1 cellular context compared by ENCODE assay signal in genomic region chr5:56072863-56073777, GRCh38.
TF ChIP-seq lines count a peak whose summit lies in the region.

No MANE protein-coding gene starts in this region.

TF ChIP-seq in HCT116, 20 proteins besides CTCF, POLR2A, EP300 and RAD21:
- TF ChIP-seq, protein P1, sequence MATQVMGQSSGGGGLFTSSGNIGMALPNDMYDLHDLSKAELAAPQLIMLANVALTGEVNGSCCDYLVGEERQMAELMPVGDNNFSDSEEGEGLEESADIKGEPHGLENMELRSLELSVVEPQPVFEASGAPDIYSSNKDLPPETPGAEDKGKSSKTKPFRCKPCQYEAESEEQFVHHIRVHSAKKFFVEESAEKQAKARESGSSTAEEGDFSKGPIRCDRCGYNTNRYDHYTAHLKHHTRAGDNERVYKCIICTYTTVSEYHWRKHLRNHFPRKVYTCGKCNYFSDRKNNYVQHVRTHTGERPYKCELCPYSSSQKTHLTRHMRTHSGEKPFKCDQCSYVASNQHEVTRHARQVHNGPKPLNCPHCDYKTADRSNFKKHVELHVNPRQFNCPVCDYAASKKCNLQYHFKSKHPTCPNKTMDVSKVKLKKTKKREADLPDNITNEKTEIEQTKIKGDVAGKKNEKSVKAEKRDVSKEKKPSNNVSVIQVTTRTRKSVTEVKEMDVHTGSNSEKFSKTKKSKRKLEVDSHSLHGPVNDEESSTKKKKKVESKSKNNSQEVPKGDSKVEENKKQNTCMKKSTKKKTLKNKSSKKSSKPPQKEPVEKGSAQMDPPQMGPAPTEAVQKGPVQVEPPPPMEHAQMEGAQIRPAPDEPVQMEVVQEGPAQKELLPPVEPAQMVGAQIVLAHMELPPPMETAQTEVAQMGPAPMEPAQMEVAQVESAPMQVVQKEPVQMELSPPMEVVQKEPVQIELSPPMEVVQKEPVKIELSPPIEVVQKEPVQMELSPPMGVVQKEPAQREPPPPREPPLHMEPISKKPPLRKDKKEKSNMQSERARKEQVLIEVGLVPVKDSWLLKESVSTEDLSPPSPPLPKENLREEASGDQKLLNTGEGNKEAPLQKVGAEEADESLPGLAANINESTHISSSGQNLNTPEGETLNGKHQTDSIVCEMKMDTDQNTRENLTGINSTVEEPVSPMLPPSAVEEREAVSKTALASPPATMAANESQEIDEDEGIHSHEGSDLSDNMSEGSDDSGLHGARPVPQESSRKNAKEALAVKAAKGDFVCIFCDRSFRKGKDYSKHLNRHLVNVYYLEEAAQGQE (IDR thresholded peaks at IDR 0.05; ENCODE audit: low read depth) = no peak
- TF ChIP-seq FOSL1 (IDR thresholded peaks at IDR 0.05; ENCODE audit: low read depth) (no peak), TCF7L2 (IDR thresholded peaks at IDR 0.05; ENCODE audit: borderline replicate concordance, extremely low read depth, insufficient read depth, insufficient read length) (no peak), EZH2 (IDR thresholded peaks at IDR 0.05) (no peak), JUND (IDR thresholded peaks at IDR 0.05) (no peak), ZNF274 (IDR thresholded peaks at IDR 0.05; ENCODE audit: low read depth, low read length) (no peak), SP1 (IDR thresholded peaks at IDR 0.05; ENCODE audit: low read depth) (no peak), CBX3 (IDR thresholded peaks at IDR 0.05; ENCODE audit: low read depth) (no peak), ZFX (IDR thresholded peaks at IDR 0.05) (no peak), ELF1 (IDR thresholded peaks at IDR 0.05; ENCODE audit: borderline replicate concordance, low read depth) (no peak), CEBPB (IDR thresholded peaks at IDR 0.05; ENCODE audit: low read depth) (no peak), POLR2AphosphoS5 (IDR thresholded peaks at IDR 0.05; ENCODE audit: low read depth, low read length) (no peak), SRF (IDR thresholded peaks at IDR 0.05; ENCODE audit: low read depth) (no peak)
- TF ChIP-seq, protein P2, sequence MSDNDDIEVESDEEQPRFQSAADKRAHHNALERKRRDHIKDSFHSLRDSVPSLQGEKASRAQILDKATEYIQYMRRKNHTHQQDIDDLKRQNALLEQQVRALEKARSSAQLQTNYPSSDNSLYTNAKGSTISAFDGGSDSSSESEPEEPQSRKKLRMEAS (IDR thresholded peaks at IDR 0.05) = no peak
- TF ChIP-seq, protein P3, sequence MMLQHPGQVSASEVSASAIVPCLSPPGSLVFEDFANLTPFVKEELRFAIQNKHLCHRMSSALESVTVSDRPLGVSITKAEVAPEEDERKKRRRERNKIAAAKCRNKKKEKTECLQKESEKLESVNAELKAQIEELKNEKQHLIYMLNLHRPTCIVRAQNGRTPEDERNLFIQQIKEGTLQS (IDR thresholded peaks at IDR 0.05) = no peak
- TF ChIP-seq, protein P4, sequence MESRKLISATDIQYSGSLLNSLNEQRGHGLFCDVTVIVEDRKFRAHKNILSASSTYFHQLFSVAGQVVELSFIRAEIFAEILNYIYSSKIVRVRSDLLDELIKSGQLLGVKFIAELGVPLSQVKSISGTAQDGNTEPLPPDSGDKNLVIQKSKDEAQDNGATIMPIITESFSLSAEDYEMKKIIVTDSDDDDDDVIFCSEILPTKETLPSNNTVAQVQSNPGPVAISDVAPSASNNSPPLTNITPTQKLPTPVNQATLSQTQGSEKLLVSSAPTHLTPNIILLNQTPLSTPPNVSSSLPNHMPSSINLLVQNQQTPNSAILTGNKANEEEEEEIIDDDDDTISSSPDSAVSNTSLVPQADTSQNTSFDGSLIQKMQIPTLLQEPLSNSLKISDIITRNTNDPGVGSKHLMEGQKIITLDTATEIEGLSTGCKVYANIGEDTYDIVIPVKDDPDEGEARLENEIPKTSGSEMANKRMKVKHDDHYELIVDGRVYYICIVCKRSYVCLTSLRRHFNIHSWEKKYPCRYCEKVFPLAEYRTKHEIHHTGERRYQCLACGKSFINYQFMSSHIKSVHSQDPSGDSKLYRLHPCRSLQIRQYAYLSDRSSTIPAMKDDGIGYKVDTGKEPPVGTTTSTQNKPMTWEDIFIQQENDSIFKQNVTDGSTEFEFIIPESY (IDR thresholded peaks at IDR 0.05; ENCODE audit: extremely low read depth, insufficient replicate concordance, low read length) = no peak
